In the genomic region with DNA sequence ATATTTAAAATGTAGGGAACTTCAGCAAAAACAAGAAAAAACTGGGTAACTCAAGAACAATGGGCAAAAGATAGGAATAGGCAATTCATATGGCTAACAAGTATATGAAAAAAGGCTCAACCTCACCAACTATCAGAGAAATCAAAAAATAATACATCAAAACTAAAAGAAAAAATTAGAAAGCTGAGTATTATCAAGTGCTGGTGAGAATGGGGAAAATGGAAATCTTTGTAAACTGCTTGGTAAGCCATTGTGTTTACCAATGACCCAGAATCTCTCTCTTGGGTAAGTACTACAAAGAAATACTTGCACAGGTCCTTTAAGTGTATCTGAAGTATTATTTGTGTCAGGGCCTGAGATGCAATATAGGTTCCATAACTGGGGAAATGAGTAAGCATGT, we compare ENCODE assay signal across 20 cellular contexts.
"Had no signal": no experiment of that assay in that cellular context is flagged by ENCODE, and none has a peak within 500 bp of the region (broad histone marks: within the 10 kb centered on the region; RNA-seq: fewer than 3 reads in every experiment).

No MANE protein-coding gene starts in this region.

- H3K27me3 ChIP-seq: neural progenitor cell, tibial nerve, upper lobe of left lung had no signal

- ATAC-seq: effector memory CD8-positive, alpha-beta T cell; left ventricle myocardium superior; lower lobe of right lung; sciatic nerve; stimulated activated effector memory CD8-positive, alpha-beta T cell treated with anti-CD3 and anti-CD28 coated beads, Interleukin-12 subunit alpha, Interleukin-12 subunit beta, amount 100 ng/mL, for 72 hours had no signal

- H3K4me3 ChIP-seq: lower lobe of right lung, neural progenitor cell, smooth muscle cell, thoracic aorta, tibial nerve, upper lobe of left lung had no signal

- H3K4me1 Mint-ChIP-seq: nephron, neural progenitor cell had no signal

- H3K36me3 ChIP-seq: lower lobe of right lung, thoracic aorta, upper lobe of left lung had no signal

- H3K27me3 Mint-ChIP-seq: effector memory CD8-positive, alpha-beta T cell; progenitor cell of endocrine pancreas had no signal

- H3K27ac Mint-ChIP-seq: effector memory CD8-positive, alpha-beta T cell; nephron; neural progenitor cell; progenitor cell of endocrine pancreas; stimulated activated effector memory CD8-positive, alpha-beta T cell treated with anti-CD3 and anti-CD28 coated beads, Interleukin-12 subunit alpha, Interleukin-12 subunit beta, amount 100 ng/mL, for 72 hours had no signal

- H3K4me1 ChIP-seq: lower lobe of right lung, neural progenitor cell, parathyroid adenoma had no signal

- DNase-seq: cortex of kidney; effector memory CD8-positive, alpha-beta T cell; hypothalamus; immature natural killer cell; left ventricle myocardium superior; lower lobe of right lung; stimulated activated CD4-positive, alpha-beta T cell treated with anti-CD3 and anti-CD28 coated beads, Interleukin-12 subunit alpha, Interleukin-12 subunit beta, amount 100 ng/mL, for 4 hours; stimulated activated CD4-positive, alpha-beta T cell treated with anti-CD3 and anti-CD28 coated beads, Interleukin-1b, Interleukin-23, amount 100 ng/mL, for 48 hours; stimulated activated CD4-positive, alpha-beta T cell treated with anti-CD3 and anti-CD28 coated beads, Interleukin-4, amount 100 ng/mL, for 24 hours; stimulated activated naive CD4-positive, alpha-beta T cell treated with Interleukin-2 at 50 U/mL for 16 hours; upper lobe of left lung had no signal

- H3K4me2 ChIP-seq: neural progenitor cell, smooth muscle cell had no signal

- H3K27ac ChIP-seq: lower lobe of right lung, neural progenitor cell, parathyroid adenoma, thoracic aorta, tibial nerve, upper lobe of left lung had no signal

- H3K4me3 Mint-ChIP-seq: effector memory CD8-positive, alpha-beta T cell; immature natural killer cell; nephron; neural progenitor cell; stimulated activated effector memory CD8-positive, alpha-beta T cell treated with anti-CD3 and anti-CD28 coated beads, Interleukin-12 subunit alpha, Interleukin-12 subunit beta, amount 100 ng/mL, for 72 hours had no signal
